ENCODE assay signal across 10 cellular contexts in the genomic region with DNA sequence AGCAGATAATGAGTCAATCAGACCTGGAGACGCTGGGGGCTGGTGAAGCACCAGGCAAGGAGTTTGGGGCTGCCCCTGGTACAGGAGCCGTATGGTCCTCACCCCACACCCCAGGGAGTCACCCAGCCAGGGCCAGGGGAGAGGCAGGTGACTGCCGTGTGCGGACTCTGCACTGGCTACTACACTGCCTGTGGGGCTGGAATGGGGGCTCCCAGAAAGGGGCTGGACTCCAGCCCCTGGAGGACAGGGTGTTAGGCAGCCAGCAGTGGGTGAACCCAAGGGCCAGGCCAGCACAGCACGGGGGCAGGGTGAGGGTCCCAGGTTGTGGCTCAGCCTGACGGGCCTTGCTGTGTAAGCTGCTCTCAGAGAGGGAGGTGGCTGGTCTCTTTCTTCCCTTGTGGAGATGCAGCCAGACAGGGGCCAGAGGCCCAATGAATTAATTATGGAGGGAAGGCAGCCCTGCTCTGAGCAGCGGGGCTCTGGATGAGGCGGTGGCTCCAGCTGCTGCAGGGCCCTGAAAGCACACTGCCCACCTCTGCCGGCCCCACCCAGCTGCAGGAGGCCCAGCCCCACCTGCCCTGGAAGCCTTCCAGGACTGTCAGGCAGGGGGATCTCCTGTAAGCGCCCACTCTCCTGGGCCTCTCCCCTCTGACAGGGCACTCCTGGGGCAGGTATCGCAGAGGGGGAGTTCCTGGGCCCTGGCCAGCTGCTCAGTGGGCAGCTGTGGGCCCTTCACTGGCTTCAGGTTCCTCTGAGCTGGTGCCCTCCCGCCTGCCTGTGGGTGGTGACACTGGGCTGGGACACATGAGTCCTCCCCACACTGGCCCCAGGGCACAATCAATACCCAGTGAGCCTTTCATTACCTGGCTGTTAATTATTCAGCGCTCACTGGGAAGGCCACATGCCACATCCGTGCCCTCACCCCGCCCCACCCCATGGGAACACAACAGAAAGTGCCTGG.
DNase-seq lines count a peak whose midpoint lies in the region; ATAC-seq and TF ChIP-seq lines count a peak whose summit lies in the region.
"Had no signal": no experiment of that assay in that cellular context is flagged by ENCODE, and none has a peak within 500 bp of the region (broad histone marks: within the 10 kb centered on the region; RNA-seq: fewer than 3 reads in every experiment).

No MANE protein-coding gene starts in this region.

- H3K9me3 ChIP-seq in colonic mucosa, result no peaks in the 10 kb centered on the region

- H3K9me3 Mint-ChIP-seq in osteocyte (ENCODE audit: unreplicated experiment), result no peaks in the 10 kb centered on the region
- H3K9me3 Mint-ChIP-seq: CD8-positive, alpha-beta T cell had no signal

- H3K27ac ChIP-seq in colonic mucosa, result no peak overlapping the region

- H3K9ac ChIP-seq in colonic mucosa (ENCODE audit: low read depth in 2 of 2, low read length in 2 of 2), result no peak overlapping the region

- ATAC-seq in HG03457 (IDR thresholded peaks at IDR 0.05; ENCODE audit: unreplicated experiment) (no peak), GM21367 (IDR thresholded peaks at IDR 0.05; ENCODE audit: unreplicated experiment) (no peak)
- ATAC-seq: CD8-positive, alpha-beta T cell; PC-3 had no signal

- no peaks in the 10 kb centered on the region for H3K4me1 Mint-ChIP-seq in osteocyte (ENCODE audit: unreplicated experiment)

- H3K36me3 Mint-ChIP-seq in osteocyte (ENCODE audit: unreplicated experiment), result no peaks in the 10 kb centered on the region
- H3K36me3 Mint-ChIP-seq: CD8-positive, alpha-beta T cell had no signal

- no peak overlapping the region for H3K4me3 Mint-ChIP-seq in osteocyte (ENCODE audit: unreplicated experiment)
- H3K4me3 Mint-ChIP-seq: CD8-positive, alpha-beta T cell had no signal

- no peaks in the 10 kb centered on the region for H3K27me3 ChIP-seq in colonic mucosa

- TF ChIP-seq CTCF in colonic mucosa (IDR thresholded peaks at IDR 0.05), result no peak
- no peak for TF ChIP-seq CTCF in osteocyte (IDR thresholded peaks at IDR 0.05)

- DNase-seq in COLO668 (lab: John Stamatoyannopoulos, UW; ENCODE audit: unreplicated experiment), result peak; percentile 94
- DNase-seq in NCI-H146 (lab: John Stamatoyannopoulos, UW), result peak; percentile 64
- peak; percentile 10 for DNase-seq in colonic mucosa
- peak; percentile 75 for DNase-seq in osteocyte (ENCODE audit: extremely low spot score, unreplicated experiment)
- DNase-seq in stimulated activated CD4-positive, alpha-beta T cell treated with anti-CD3 and anti-CD28 coated beads, Interleukin-4, amount 100 ng/mL, for 1 hour, result no peak
- DNase-seq in amniotic stem cell (lab: John Stamatoyannopoulos, UW), result no peak
- DNase-seq: PC-3 had no signal

- H3K36me3 ChIP-seq in colonic mucosa, result no peaks in the 10 kb centered on the region

- intact Hi-C loops in colonic mucosa (cut with DNase I), result no loop called here

- no peak overlapping the region for H3K4me3 ChIP-seq in colonic mucosa

- no peaks in the 10 kb centered on the region for H3K27me3 Mint-ChIP-seq in osteocyte (ENCODE audit: unreplicated experiment)

- H3K27ac Mint-ChIP-seq in osteocyte (ENCODE audit: unreplicated experiment), result no peak overlapping the region
- H3K27ac Mint-ChIP-seq: CD8-positive, alpha-beta T cell had no signal

- H3K4me1 ChIP-seq in colonic mucosa, result no peaks in the 10 kb centered on the region

Comparison
In these comparisons a context has a peak if more than half of its experiments do, and no peak if none do; other contexts are left out.
1. DNase-seq: peak in COLO668 (single experiment), NCI-H146 (single experiment), colonic mucosa (single experiment) and osteocyte (single experiment); none in stimulated activated CD4-positive, alpha-beta T cell treated with anti-CD3 and anti-CD28 coated beads, Interleukin-4, amount 100 ng/mL, for 1 hour (single experiment) and amniotic stem cell (single experiment).